ENCODE assay signal across 17 cellular contexts in the genomic region with DNA sequence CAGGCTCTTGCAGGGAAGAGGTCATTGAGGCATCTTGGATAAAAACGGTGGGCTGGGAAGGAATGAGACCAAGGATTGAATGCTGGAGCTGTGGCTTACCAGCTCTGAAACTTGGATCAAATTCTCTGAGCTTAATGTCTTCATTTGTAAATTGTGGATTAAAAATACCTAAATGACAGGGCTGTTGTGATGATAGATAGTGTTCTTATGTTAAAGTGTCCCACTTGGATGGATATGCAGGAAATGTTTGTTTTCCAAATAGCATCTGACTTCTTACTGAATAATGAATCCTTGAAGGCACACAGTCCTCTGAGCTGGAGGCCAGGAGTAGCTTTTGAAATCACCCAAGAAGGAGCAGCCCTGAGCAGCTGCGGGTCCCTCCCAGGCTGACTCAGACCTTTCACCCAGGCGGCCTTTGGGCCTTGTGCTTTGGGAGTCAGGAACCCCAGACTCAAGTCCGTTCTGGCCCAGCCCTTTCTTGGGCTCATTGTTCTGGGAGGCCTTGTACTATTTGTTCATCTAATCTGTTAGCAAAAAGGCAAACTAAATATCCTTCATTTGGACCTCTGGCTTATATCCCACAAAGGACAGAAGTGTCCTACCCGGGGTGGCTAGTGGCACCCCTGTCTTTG.
DNase-seq lines count a peak whose midpoint lies in the region; ATAC-seq, FAIRE-seq and TF ChIP-seq lines count a peak whose summit lies in the region.
"Had no signal": no experiment of that assay in that cellular context is flagged by ENCODE, and none has a peak within 500 bp of the region (broad histone marks: within the 10 kb centered on the region; RNA-seq: fewer than 3 reads in every experiment).

No MANE protein-coding gene starts in this region.

- ATAC-seq in K562, result peak; percentile 23; the same call in 1 of the 3 replicates
- ATAC-seq: activated T-helper 17 cell treated with anti-CD3 and anti-CD28 coated beads, Interleukin-2, amount 50 U/mL, for 72 hours had no signal

- H3K9me2 ChIP-seq in GM23248 (ENCODE audit: insufficient read depth), result no peaks in the 10 kb centered on the region

- H3K9me3 ChIP-seq in GM23248 (ENCODE audit: low read depth) (no peaks in the 10 kb centered on the region), K562 (replicated peaks; ENCODE audit: control insufficient read depth, insufficient read depth, low read depth, low read length) (no peaks in the 10 kb centered on the region), right atrium auricular region (no peaks in the 10 kb centered on the region)

- H3K79me2 ChIP-seq in GM23248 (ENCODE audit: insufficient read depth), result no peaks in the 10 kb centered on the region
- H3K79me2 ChIP-seq in K562 (ENCODE audit: control insufficient read depth, insufficient read depth, low read length), result no peaks in the 10 kb centered on the region

- no peaks in the 10 kb centered on the region for H3K9me1 ChIP-seq in K562 (ENCODE audit: control insufficient read depth, insufficient read depth, low read length)

- no peaks in the 10 kb centered on the region for H3K36me3 Mint-ChIP-seq in progenitor cell of endocrine pancreas (ENCODE audit: insufficient read depth)

- no peaks in the 10 kb centered on the region for H3K27me3 ChIP-seq in GM23248 (replicated peaks; ENCODE audit: insufficient read depth)
- peaks cover 15 to 27% of the 10 kb centered on the region in 2 experiments; a peak in 4 of 5 replicates for H3K27me3 ChIP-seq in K562 (ENCODE audit: control insufficient read depth in 2 of 2, insufficient read depth in 2 of 2, low read length in 2 of 2)
- no peaks in the 10 kb centered on the region for H3K27me3 ChIP-seq in right atrium auricular region

- H3K4me1 Mint-ChIP-seq in progenitor cell of endocrine pancreas (ENCODE audit: low read depth), result peaks cover 68% of the 10 kb centered on the region

- CTCF ChIA-PET in K562 (lab: Yijun Ruan, JAX; ENCODE audit: low intra/inter-chr PET ratio), result no interaction called here

- in situ Hi-C loops in GM23248 (cut with MboI), result loop anchor here (25.0 kb wide), 1 partner anchor 566 kb away; no protein-coding TSS in a partner anchor
- in situ Hi-C loops in K562 (cut with MboI), result no loop called here

- no peaks in the 10 kb centered on the region for H3K9me3 Mint-ChIP-seq in progenitor cell of endocrine pancreas (ENCODE audit: low read depth)
- H3K9me3 Mint-ChIP-seq: activated B cell treated with CpG ODN at 0.5 μM for 24 hours; activated T-helper 17 cell treated with anti-CD3 and anti-CD28 coated beads, Interleukin-2, amount 50 U/mL, for 72 hours had no signal

- TF ChIP-seq CTCF in K562 (IDR thresholded peaks at IDR 0.05 in 2 of 3, conservative IDR thresholded peaks at IDR 0.05 in 1 of 3; ENCODE audit: insufficient read depth in 2 of 3, low read depth in 1 of 3, low read length in 3 of 3) (no peak), right atrium auricular region (IDR thresholded peaks at IDR 0.05) (no peak), progenitor cell of endocrine pancreas (IDR thresholded peaks at IDR 0.05; ENCODE audit: unreplicated experiment) (no peak), D721Med (IDR thresholded peaks at IDR 0.05; ENCODE audit: insufficient read depth, missing control alignments) (no peak)

- H3K4me3 Mint-ChIP-seq in progenitor cell of endocrine pancreas (ENCODE audit: low read depth), result no peak overlapping the region
- H3K4me3 Mint-ChIP-seq: activated B cell treated with CpG ODN at 0.5 μM for 24 hours; activated T-helper 17 cell treated with anti-CD3 and anti-CD28 coated beads, Interleukin-2, amount 50 U/mL, for 72 hours had no signal

- H3K4me3 ChIP-seq in GM23248 (no peak overlapping the region), K562 (no peak overlapping the region), right atrium auricular region (no peak overlapping the region)

- H2AFZ ChIP-seq in GM23248 (no peak overlapping the region), K562 (ENCODE audit: low read depth, low read length) (no peak overlapping the region)

- H3K27me3 Mint-ChIP-seq in progenitor cell of endocrine pancreas, result no peaks in the 10 kb centered on the region

- no peak overlapping the region for H3K27ac ChIP-seq in GM23248
- no peak overlapping the region for H3K27ac ChIP-seq in K562 (ENCODE audit: extremely low read depth, low read depth, low read length)
- peak overlapping the region in 1 of 2 donors; percentile 41 for H3K27ac ChIP-seq in right atrium auricular region

- H3K4me1 ChIP-seq in GM23248 (ENCODE audit: insufficient read depth), result no peaks in the 10 kb centered on the region
- no peaks in the 10 kb centered on the region; a peak in 1 of 5 replicates for H3K4me1 ChIP-seq in K562 (replicated peaks in 1 of 2; ENCODE audit: control insufficient read depth in 2 of 2, insufficient read depth in 2 of 2, low read length in 2 of 2)
- H3K4me1 ChIP-seq in right atrium auricular region, result peaks cover 0 to 19% of the 10 kb centered on the region in 2 donors

- 78 to 80% methylated on average over 5 of the region's 5 CpGs for WGBS in GM23248 (ENCODE audit: low coverage in 1 of 2, low lambda C conversion rate in 2 of 2, missing lambda C conversion rate in 2 of 2), 2 experiments
- 3% methylated on average over 5 of the region's 5 CpGs for WGBS in K562 (ENCODE audit: insufficient coverage, low coverage, missing lambda C conversion rate)

- DNase-seq in GM23248 (peak; percentile 7), K562 (ENCODE audit: extremely low read depth in 1 of 4, low spot score in 3 of 4) (no peak), right atrium auricular region (ENCODE audit: low spot score) (peak; percentile 66), progenitor cell of endocrine pancreas (ENCODE audit: low spot score, unreplicated experiment) (no peak), NK-92 (lab: John Stamatoyannopoulos, UW; ENCODE audit: unreplicated experiment) (no peak), iPS-NIHi7 (ENCODE audit: extremely low spot score) (no peak), D721Med (ENCODE audit: insufficient read length, low spot score) (no peak), NCI-H345 treated with DMSO at 0.1 percent for 48 hours (lab: John Stamatoyannopoulos, UW; ENCODE audit: unreplicated experiment) (no peak)
- DNase-seq: activated B cell treated with CpG ODN at 0.5 μM for 24 hours; COR-L47; dermis blood vessel endothelial cell; GDM1; HCEC 1CT; KBM-7; NCI-H2171 treated with DMSO at 0.1 percent for 48 hours; NK-92 treated with Interleukin-12 subunit alpha and Interleukin-12 subunit beta, amount 100 ng/mL, for 24 hours had no signal

- TF ChIP-seq EP300 in K562 (IDR thresholded peaks at IDR 0.05; ENCODE audit: low read length), result no peak

- no peaks in the 10 kb centered on the region for H3F3A ChIP-seq in GM23248 (ENCODE audit: insufficient read depth)

- H3K36me3 ChIP-seq in GM23248 (ENCODE audit: low read depth) (no peaks in the 10 kb centered on the region), K562 (ENCODE audit: control insufficient read depth, insufficient read depth, low read length) (no peaks in the 10 kb centered on the region), right atrium auricular region (no peaks in the 10 kb centered on the region)

- H4K20me1 ChIP-seq in GM23248 (ENCODE audit: insufficient read depth) (no peaks in the 10 kb centered on the region), K562 (replicated peaks; ENCODE audit: control insufficient read depth, insufficient read depth, low read length) (no peaks in the 10 kb centered on the region)

- TF ChIP-seq POLR2A in K562 (conservative IDR thresholded peaks at IDR 0.05), result no peak

- POLR2A ChIA-PET in K562 (lab: Yijun Ruan, JAX), result no interaction called here

- H3K4me2 ChIP-seq in GM23248 (ENCODE audit: unreplicated experiment) (no peak overlapping the region), K562 (ENCODE audit: insufficient read depth, low read length) (no peak overlapping the region)

- no peak for FAIRE-seq in K562 (lab: Jason Lieb, UNC)
- FAIRE-seq in D721Med (lab: Jason Lieb, UNC), result no peak

- no peak for TF ChIP-seq RAD21 in K562 (CRISPR knock-in tag; conservative IDR thresholded peaks at IDR 0.05 in 1 of 2, IDR thresholded peaks at IDR 0.05 in 1 of 2)

- intact Hi-C loops in K562 (cut with micrococcal nuclease), result no loop called here

- H3K27ac Mint-ChIP-seq in progenitor cell of endocrine pancreas, result peak overlapping the region; percentile 95
- H3K27ac Mint-ChIP-seq: activated B cell treated with CpG ODN at 0.5 μM for 24 hours; activated T-helper 17 cell treated with anti-CD3 and anti-CD28 coated beads, Interleukin-2, amount 50 U/mL, for 72 hours had no signal

- BruUV-seq in K562 (replicated peaks; lab: Mats Ljungman, UMichigan), result no TSS peak

- H3K9ac ChIP-seq in GM23248 (no peak overlapping the region), K562 (ENCODE audit: insufficient read depth in 1 of 2, low read depth in 2 of 2, low read length in 2 of 2) (no peak overlapping the region)

TF ChIP-seq in K562, 482 proteins besides CTCF, POLR2A, EP300 and RAD21:
- TF ChIP-seq CBX2 (IDR thresholded peaks at IDR 0.05; ENCODE audit: insufficient read depth, low read length, poor library complexity, severe bottlenecking), result no peak

Comparison
In these comparisons a context has a peak if more than half of its experiments do, and no peak if none do; other contexts are left out.
1. DNase-seq: peak in GM23248 (single experiment) and right atrium auricular region (single experiment); none in K562 (0 of 4), progenitor cell of endocrine pancreas (single experiment), NK-92 (single experiment), iPS-NIHi7 (single experiment), D721Med (single experiment) and NCI-H345 treated with DMSO at 0.1 percent for 48 hours (single experiment).